1 cellular context compared by ENCODE assay signal in the genomic region with DNA sequence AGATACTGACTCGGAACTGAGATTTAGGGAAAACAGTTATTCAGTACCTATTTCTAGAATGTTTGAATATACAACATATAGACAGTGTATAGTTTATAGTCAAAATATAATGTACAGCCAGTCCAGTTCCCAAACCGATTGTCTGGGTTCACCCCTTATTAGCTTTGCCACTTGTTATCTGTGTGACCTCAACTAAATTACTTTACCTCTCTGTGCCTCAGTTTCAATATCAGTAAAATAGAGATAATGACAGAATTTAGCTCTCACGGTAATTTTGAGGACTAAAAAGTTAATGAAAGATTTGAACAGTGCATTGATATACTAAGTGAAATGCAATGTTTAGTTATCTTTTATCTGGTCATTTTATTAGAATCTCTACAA.
TF ChIP-seq lines count a peak whose summit lies in the region.

No MANE protein-coding gene starts in this region.

TF ChIP-seq in HepG2, 621 proteins besides CTCF, POLR2A, EP300 and RAD21:
- TF ChIP-seq MLLT10 (CRISPR knock-in tag; IDR thresholded peaks at IDR 0.05) (no peak), U2AF1 (optimal IDR thresholded peaks at IDR 0.05; ENCODE audit: low read depth, low read length) (no peak), ZNF670 (CRISPR knock-in tag; IDR thresholded peaks at IDR 0.05; ENCODE audit: borderline replicate concordance) (peak; percentile 1; the same call in 1 of the 2 replicates), NFE2L2 (IDR thresholded peaks at IDR 0.05; ENCODE audit: low read length) (no peak), SOX13 (IDR thresholded peaks at IDR 0.05) (no peak), SOX13 (CRISPR knock-in tag; conservative IDR thresholded peaks at IDR 0.05 in 1 of 2, IDR thresholded peaks at IDR 0.05 in 1 of 2) (no peak), PHF20 (CRISPR knock-in tag; IDR thresholded peaks at IDR 0.05) (no peak)
- TF ChIP-seq, protein P1, sequence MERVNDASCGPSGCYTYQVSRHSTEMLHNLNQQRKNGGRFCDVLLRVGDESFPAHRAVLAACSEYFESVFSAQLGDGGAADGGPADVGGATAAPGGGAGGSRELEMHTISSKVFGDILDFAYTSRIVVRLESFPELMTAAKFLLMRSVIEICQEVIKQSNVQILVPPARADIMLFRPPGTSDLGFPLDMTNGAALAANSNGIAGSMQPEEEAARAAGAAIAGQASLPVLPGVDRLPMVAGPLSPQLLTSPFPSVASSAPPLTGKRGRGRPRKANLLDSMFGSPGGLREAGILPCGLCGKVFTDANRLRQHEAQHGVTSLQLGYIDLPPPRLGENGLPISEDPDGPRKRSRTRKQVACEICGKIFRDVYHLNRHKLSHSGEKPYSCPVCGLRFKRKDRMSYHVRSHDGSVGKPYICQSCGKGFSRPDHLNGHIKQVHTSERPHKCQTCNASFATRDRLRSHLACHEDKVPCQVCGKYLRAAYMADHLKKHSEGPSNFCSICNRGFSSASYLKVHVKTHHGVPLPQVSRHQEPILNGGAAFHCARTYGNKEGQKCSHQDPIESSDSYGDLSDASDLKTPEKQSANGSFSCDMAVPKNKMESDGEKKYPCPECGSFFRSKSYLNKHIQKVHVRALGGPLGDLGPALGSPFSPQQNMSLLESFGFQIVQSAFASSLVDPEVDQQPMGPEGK (CRISPR knock-in tag; IDR thresholded peaks at IDR 0.05), result no peak
- TF ChIP-seq, protein P2, sequence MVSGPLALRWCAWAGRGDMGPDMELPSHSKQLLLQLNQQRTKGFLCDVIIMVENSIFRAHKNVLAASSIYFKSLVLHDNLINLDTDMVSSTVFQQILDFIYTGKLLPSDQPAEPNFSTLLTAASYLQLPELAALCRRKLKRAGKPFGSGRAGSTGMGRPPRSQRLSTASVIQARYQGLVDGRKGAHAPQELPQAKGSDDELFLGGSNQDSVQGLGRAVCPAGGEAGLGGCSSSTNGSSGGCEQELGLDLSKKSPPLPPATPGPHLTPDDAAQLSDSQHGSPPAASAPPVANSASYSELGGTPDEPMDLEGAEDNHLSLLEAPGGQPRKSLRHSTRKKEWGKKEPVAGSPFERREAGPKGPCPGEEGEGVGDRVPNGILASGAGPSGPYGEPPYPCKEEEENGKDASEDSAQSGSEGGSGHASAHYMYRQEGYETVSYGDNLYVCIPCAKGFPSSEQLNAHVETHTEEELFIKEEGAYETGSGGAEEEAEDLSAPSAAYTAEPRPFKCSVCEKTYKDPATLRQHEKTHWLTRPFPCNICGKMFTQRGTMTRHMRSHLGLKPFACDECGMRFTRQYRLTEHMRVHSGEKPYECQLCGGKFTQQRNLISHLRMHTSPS (CRISPR knock-in tag; IDR thresholded peaks at IDR 0.05; ENCODE audit: low read depth), result no peak
